In the genomic region with DNA sequence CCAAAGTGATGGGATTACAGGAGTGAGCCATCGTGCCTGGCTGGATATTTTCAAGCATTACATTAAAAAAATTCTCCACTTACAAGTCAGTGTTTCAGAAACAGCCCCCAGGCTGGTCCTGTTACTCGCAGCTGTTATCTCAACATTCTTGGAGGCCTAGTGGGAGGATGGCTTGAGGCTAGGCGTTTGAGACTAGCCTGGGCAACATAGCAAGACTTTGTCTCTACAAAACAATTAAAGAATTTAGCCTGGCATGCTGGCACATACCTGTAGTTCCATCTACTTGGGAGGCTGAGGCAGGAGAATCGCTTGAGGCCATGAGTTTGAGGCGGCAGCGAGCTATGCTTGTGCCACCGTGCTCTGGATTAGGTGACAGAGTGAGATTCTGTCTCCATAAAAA, we compare ENCODE assay signal across 24 cellular contexts. TPM values are rescaled to one million over a fixed set of nuclear protein-coding genes. Genes with fewer than 3 reads are reported as not detected.
"Had no signal": no experiment of that assay in that cellular context is flagged by ENCODE, and none has a peak within 500 bp of the region (broad histone marks: within the 10 kb centered on the region; RNA-seq: fewer than 3 reads in every experiment).

No MANE protein-coding gene starts in this region.

- H2AFZ ChIP-seq: hepatocyte had no signal

- H3K27ac ChIP-seq: ascending aorta, breast epithelium, hepatocyte, lower lobe of right lung, sigmoid colon, spleen, thyroid gland, WERI-Rb-1 had no signal

- H3K4me1 ChIP-seq: ascending aorta, breast epithelium, lower lobe of right lung, sigmoid colon, spleen, thyroid gland had no signal

- H3K79me2 ChIP-seq: hepatocyte had no signal

- H3K4me3 ChIP-seq: ascending aorta, breast epithelium, hepatocyte, lower lobe of right lung, sigmoid colon, spleen, thyroid gland had no signal

- H3K27me3 ChIP-seq: ascending aorta, breast epithelium, hepatocyte, sigmoid colon, spleen, thyroid gland had no signal

- FAIRE-seq: endometrium had no signal

- H3K9me3 ChIP-seq: ascending aorta, breast epithelium, lower lobe of right lung, sigmoid colon, spleen, thyroid gland had no signal

- H3K36me3 ChIP-seq: ascending aorta, breast epithelium, lower lobe of right lung, sigmoid colon, spleen, thyroid gland, WERI-Rb-1 had no signal

- DNase-seq: activated CD4-positive, alpha-beta T cell treated with anti-CD3 and anti-CD28 coated beads for 1 hour; activated CD8-positive, alpha-beta memory T cell treated with anti-CD3 and anti-CD28 coated beads for 24 hours; activated CD8-positive, alpha-beta memory T cell treated with anti-CD3 and anti-CD28 coated beads, Interleukin-2, amount 50 U/mL, for 48 hours; activated effector memory CD4-positive, alpha-beta T cell treated with Interleukin-2 at 50 U/mL for 16 hours; activated naive CD4-positive, alpha-beta T cell treated with anti-CD3 and anti-CD28 coated beads, Interleukin-2, amount 10 ng/mL, durations not matched to agents 7 days and 5 days; activated naive CD8-positive, alpha-beta T cell treated with anti-CD3 and anti-CD28 coated beads, Interleukin-2, amount 50 U/mL, for 24 hours; activated T-cell treated with anti-CD3 and anti-CD28 coated beads, Interleukin-2, amount 50 U/mL, for 48 hours; cerebellar nuclear complex; cortex of kidney; lower lobe of right lung; nephron progenitor cell; nucleus accumbens; sigmoid colon; spleen; stimulated activated CD8-positive, alpha-beta memory T cell treated with anti-CD3 and anti-CD28 coated beads, Interleukin-4, amount 100 ng/mL, for 48 hours; stimulated activated naive CD4-positive, alpha-beta T cell; T-helper 2 cell; thyroid gland; WERI-Rb-1 had no signal

- H3K4me2 ChIP-seq: hepatocyte had no signal

RNA-seq across cellular contexts. Expression of a gene that starts 26.5 kb away (rescaled TPM):
- total RNA-seq: ascending aorta, mesothelial cell of epicardium, sigmoid colon had no signal
